8 cellular contexts compared by ENCODE assay signal in genomic region chr9:72363226-72363625, GRCh38. TPM values are rescaled to one million over a fixed set of nuclear protein-coding genes. Genes with fewer than 3 reads are reported as not detected.
DNase-seq lines count a peak whose midpoint lies in the region; ATAC-seq and TF ChIP-seq lines count a peak whose summit lies in the region.

No MANE protein-coding gene starts in this region.

- peak overlapping the region; percentile 99 for H3K4me2 ChIP-seq in PC-9
- H3K4me2 ChIP-seq in trophoblast cell (ENCODE audit: low read length) = peak overlapping the region; percentile 85

- peaks cover 55% of the 10 kb centered on the region for H4K20me1 ChIP-seq in PC-9 (ENCODE audit: insufficient read depth)

- peak overlapping the region; percentile 98 for H3K4ac ChIP-seq in trophoblast cell (ENCODE audit: low read depth, low read length)

- H4K8ac ChIP-seq in trophoblast cell (ENCODE audit: low read depth, low read length) = no peak overlapping the region

- H2AFZ ChIP-seq in PC-9 = no peak overlapping the region
- H2AFZ ChIP-seq in trophoblast cell (ENCODE audit: insufficient read depth, low read length, poor library complexity) = no peak overlapping the region

- H3K9me2 ChIP-seq in PC-9 (ENCODE audit: insufficient read depth) = no peaks in the 10 kb centered on the region

- H3K79me2 ChIP-seq in PC-9 (ENCODE audit: low read depth) (peaks cover 67% of the 10 kb centered on the region), trophoblast cell (ENCODE audit: control insufficient read depth, insufficient read depth, low read length, poor library complexity) (peaks cover 24% of the 10 kb centered on the region)

- TF ChIP-seq CTCF in GM12864 (IDR thresholded peaks at IDR 0.05; ENCODE audit: low read depth, low read length, missing control alignments) (no peak), PC-9 (conservative IDR thresholded peaks at IDR 0.05) (no peak)

- CTCF ChIA-PET in PC-9 (lab: Charles Lee) = interaction anchor here (0.8 kb wide), 1 partner anchor 179 kb away, joined by 5 read pairs; no protein-coding TSS in a partner anchor

- H2BK5ac ChIP-seq in trophoblast cell (ENCODE audit: low read depth, low read length, poor library complexity) = no peak overlapping the region

- H3F3A ChIP-seq in PC-9 (ENCODE audit: insufficient read depth, low read depth) = peaks cover 32% of the 10 kb centered on the region

- H2BK120ac ChIP-seq in trophoblast cell (ENCODE audit: insufficient read depth, low read length, poor library complexity) = no peak overlapping the region

- H3K9ac ChIP-seq in trophoblast cell (ENCODE audit: low read length) = peak overlapping the region; percentile 28

- H3K18ac ChIP-seq in trophoblast cell (ENCODE audit: low read length) = no peak overlapping the region

- DNase-seq in GM12864 (ENCODE audit: low read depth) = no peak
- no peak for DNase-seq in PC-9
- DNase-seq in trophoblast cell = no peak
- DNase-seq in NAMALWA (ENCODE audit: low spot score) = no peak
- no peak for DNase-seq in T1000 (lab: John Stamatoyannopoulos, UW)

- intact Hi-C loops in PC-9 (cut with micrococcal nuclease; ENCODE audit: unreplicated experiment) = loop anchor here (2.0 to 5.0 kb wide), 3 partner anchors 48 to 459 kb away; no protein-coding TSS in a partner anchor

- ATAC-seq in HG02759 (IDR thresholded peaks at IDR 0.05; ENCODE audit: unreplicated experiment) (no peak), GM19023 (IDR thresholded peaks at IDR 0.05; ENCODE audit: unreplicated experiment) (no peak)

- H3K36me3 ChIP-seq in PC-9 (ENCODE audit: low read depth) (peaks cover 57% of the 10 kb centered on the region), esophagus (ENCODE audit: control insufficient read depth in 2 of 2, insufficient read depth in 2 of 2, low read length in 1 of 2) (no peaks in the 10 kb centered on the region), trophoblast cell (ENCODE audit: control insufficient read depth in 1 of 2, insufficient read depth in 2 of 2, low read length in 2 of 2) (peaks cover 0 to 14% of the 10 kb centered on the region in 2 experiments)

- no peak overlapping the region for H3K14ac ChIP-seq in trophoblast cell (ENCODE audit: low read length)

- H2AK5ac ChIP-seq in trophoblast cell (ENCODE audit: low read length) = no peak overlapping the region

- POLR2A ChIA-PET in PC-9 (lab: Charles Lee; ENCODE audit: unreplicated experiment) = interaction anchor here (0.6 to 1.1 kb wide), 7 partner anchors 24 to 164 kb away, joined by 3 to 6 read pairs (median 5); no protein-coding TSS in a partner anchor

- H3K4me3 ChIP-seq in GM12864 (ENCODE audit: low read depth, low read length) = peak overlapping the region; percentile 98
- H3K4me3 ChIP-seq in PC-9 = peak overlapping the region; percentile 96
- H3K4me3 ChIP-seq in esophagus (ENCODE audit: low read depth in 1 of 2, low read length in 2 of 2) = peak overlapping the region; percentile 35 to 66
- H3K4me3 ChIP-seq in trophoblast cell (ENCODE audit: low read depth, low read length) = peak overlapping the region; percentile 66

- H4K91ac ChIP-seq in trophoblast cell (ENCODE audit: low read depth, low read length) = no peak overlapping the region

- H3K23ac ChIP-seq in trophoblast cell (ENCODE audit: low read length) = no peak overlapping the region

- H2BK12ac ChIP-seq in trophoblast cell (ENCODE audit: low read length) = no peak overlapping the region

- H4K12ac ChIP-seq in trophoblast cell (ENCODE audit: low read depth, low read length) = no peak overlapping the region

- TSS peak; percentile 29 for BruUV-seq in PC-9 (replicated peaks; lab: Mats Ljungman, UMichigan)

- H3K79me1 ChIP-seq in trophoblast cell (ENCODE audit: low read length) = peaks cover 20% of the 10 kb centered on the region

- H3K9me3 ChIP-seq in PC-9 (ENCODE audit: insufficient read depth, low read depth) = no peaks in the 10 kb centered on the region
- no peaks in the 10 kb centered on the region for H3K9me3 ChIP-seq in esophagus (ENCODE audit: control insufficient read depth in 2 of 2, insufficient read depth in 1 of 2, low read depth in 1 of 2, low read length in 1 of 2)
- no peaks in the 10 kb centered on the region for H3K9me3 ChIP-seq in trophoblast cell (ENCODE audit: insufficient read depth, low read depth, low read length)

- H3K27ac ChIP-seq in PC-9 (peak overlapping the region; percentile 100), esophagus (ENCODE audit: low read depth in 2 of 2, low read length in 1 of 2) (peak overlapping the region; percentile 81 to 84), trophoblast cell (ENCODE audit: low read depth, low read length) (no peak overlapping the region)

- 2% methylated on average over 2 of the region's 2 CpGs for WGBS in esophagus, 2 donors
- WGBS in trophoblast cell (ENCODE audit: extremely low coverage, insufficient coverage, insufficient read length) = no CpG with 5 or more reads among the region's 2 CpGs

- peaks cover 53% of the 10 kb centered on the region for H3K4me1 ChIP-seq in PC-9 (replicated peaks; ENCODE audit: insufficient read depth)
- H3K4me1 ChIP-seq in esophagus (ENCODE audit: control insufficient read depth in 2 of 2, insufficient read depth in 2 of 2, low read length in 1 of 2) = no peaks in the 10 kb centered on the region
- H3K4me1 ChIP-seq in trophoblast cell (ENCODE audit: control insufficient read depth in 1 of 2, insufficient read depth in 2 of 2, low read length in 2 of 2) = peaks cover 0 to 2% of the 10 kb centered on the region in 2 experiments

- H3K27me3 ChIP-seq in PC-9 (ENCODE audit: insufficient read depth, low read depth) = no peaks in the 10 kb centered on the region
- H3K27me3 ChIP-seq in esophagus (ENCODE audit: control insufficient read depth in 1 of 2, insufficient read depth in 2 of 2, low read length in 2 of 2) = no peaks in the 10 kb centered on the region
- no peaks in the 10 kb centered on the region for H3K27me3 ChIP-seq in trophoblast cell (ENCODE audit: insufficient read depth, low read length)

RNA-seq across cellular contexts. Expression of gene ZFAND5, which starts 1.8 kb away (rescaled TPM):
- 217 and 227 TPM in 2 replicates for total RNA-seq in PC-9 (2021)
- polyA plus RNA-seq in esophagus = 100 to 1,000 TPM; 124 to 155 TPM
- 209 and 220 TPM in 2 replicates for polyA plus RNA-seq in trophoblast cell (2013)
